Comparison of ENCODE assay signal across 25 cellular contexts in the genomic region with DNA sequence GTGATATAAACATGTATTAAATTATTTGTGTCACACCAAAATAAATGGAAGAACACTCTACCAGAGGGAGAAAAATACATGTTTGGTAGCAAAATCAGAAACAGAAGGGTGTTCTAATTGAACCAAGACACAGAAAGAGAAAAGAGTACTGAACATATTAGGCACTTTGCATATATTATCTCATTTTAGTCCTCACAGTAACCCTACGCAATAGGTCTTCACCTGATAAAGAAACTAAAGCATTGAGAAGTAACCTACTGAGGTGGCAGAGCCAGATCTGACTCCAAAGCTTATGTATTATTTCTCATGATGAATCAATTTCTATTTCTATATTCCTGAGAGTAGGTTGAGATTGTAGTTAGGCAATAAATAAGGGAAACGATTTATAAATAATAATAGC.
A peak's percentile ranks its signal among the peaks of the same experiment; 100 is the strongest.
DNase-seq lines count a peak whose midpoint lies in the region; ATAC-seq and FAIRE-seq lines count a peak whose summit lies in the region.
"Had no signal": no experiment of that assay in that cellular context is flagged by ENCODE, and none has a peak within 500 bp of the region (broad histone marks: within the 10 kb centered on the region; RNA-seq: fewer than 3 reads in every experiment).

No MANE protein-coding gene starts in this region.

- peak overlapping the region; percentile 45 for H3K4me3 Mint-ChIP-seq in activated CD4-positive, alpha-beta T cell treated with anti-CD3 and anti-CD28 coated beads, Interleukin-2, amount 10 ng/mL, durations not matched to agents 24 days and 14 days
- peak overlapping the region; percentile 19 for H3K4me3 Mint-ChIP-seq in activated T-helper 1 cell treated with anti-CD3 and anti-CD28 coated beads, Interleukin-12 subunit alpha, Interleukin-12 subunit beta, Interleukin-2, Interleukin-4 antibody, amounts not matched to agents 30 ng/mL and 10 ng/mL and 1 ng/mL, durations not matched to agents 14 hours and 24 hours and 36 hours
- peak overlapping the region in 7 of 10 donors; percentile 56 to 71 (median 67) for H3K4me3 Mint-ChIP-seq in naive thymus-derived CD4-positive, alpha-beta T cell
- H3K4me3 Mint-ChIP-seq: activated B cell treated with CpG ODN at 0.5 μM for 24 hours had no signal

- ATAC-seq in HG03439 (IDR thresholded peaks at IDR 0.05; ENCODE audit: unreplicated experiment): peak; percentile 38
- no peak for ATAC-seq in naive thymus-derived CD4-positive, alpha-beta T cell
- ATAC-seq: A549, esophagus mucosa, left cardiac atrium had no signal

- DNase-seq in activated CD4-positive, alpha-beta T cell treated with anti-CD3 and anti-CD28 coated beads, Interleukin-2, amount 10 ng/mL, durations not matched to agents 24 days and 14 days: no peak
- no peak for DNase-seq in activated CD4-positive, alpha-beta T cell treated with anti-CD3 and anti-CD28 coated beads for 48 hours
- DNase-seq in activated T-helper 1 cell treated with anti-CD3 and anti-CD28 coated beads, Interleukin-12 subunit alpha, Interleukin-12 subunit beta, Interleukin-2, Interleukin-4 antibody, amounts not matched to agents 30 ng/mL and 10 ng/mL and 1 ng/mL, durations not matched to agents 14 hours and 24 hours and 36 hours (ENCODE audit: low spot score): no peak
- no peak for DNase-seq in naive thymus-derived CD4-positive, alpha-beta T cell
- no peak for DNase-seq in RCC 7860 (ENCODE audit: low spot score)
- DNase-seq in dermis blood vessel endothelial cell: no peak
- no peak for DNase-seq in EL
- DNase-seq: activated B cell treated with CpG ODN at 0.5 μM for 24 hours; amniotic stem cell; DMS 273 treated with DMSO at 0.1 percent for 48 hours; GDM1; H7; left cardiac atrium; mesenchymal stem cell; MG63; NCI-H1436 treated with DMSO at 0.1 percent for 48 hours; NCI-H2171; NCI-H69; stimulated activated CD4-positive, alpha-beta T cell treated with anti-CD3 and anti-CD28 coated beads, Interleukin-4, amount 100 ng/mL, for 4 hours had no signal

- no peaks in the 10 kb centered on the region for H3K27me3 ChIP-seq in naive thymus-derived CD4-positive, alpha-beta T cell (ENCODE audit: control insufficient read depth in 2 of 2, insufficient read depth in 2 of 2, low read length in 2 of 2)
- H3K27me3 ChIP-seq: BLaER1, MG63 had no signal

- H3K4me1 Mint-ChIP-seq in activated CD4-positive, alpha-beta T cell treated with anti-CD3 and anti-CD28 coated beads, Interleukin-2, amount 10 ng/mL, durations not matched to agents 24 days and 14 days: peaks cover 74% of the 10 kb centered on the region
- peaks cover 87% of the 10 kb centered on the region for H3K4me1 Mint-ChIP-seq in activated T-helper 1 cell treated with anti-CD3 and anti-CD28 coated beads, Interleukin-12 subunit alpha, Interleukin-12 subunit beta, Interleukin-2, Interleukin-4 antibody, amounts not matched to agents 30 ng/mL and 10 ng/mL and 1 ng/mL, durations not matched to agents 14 hours and 24 hours and 36 hours (ENCODE audit: low read depth)
- peaks cover 24 to 79% (median 26%) of the 10 kb centered on the region in 7 donors for H3K4me1 Mint-ChIP-seq in naive thymus-derived CD4-positive, alpha-beta T cell

- H3K4me1 ChIP-seq in naive thymus-derived CD4-positive, alpha-beta T cell (ENCODE audit: control insufficient read depth in 2 of 2, insufficient read depth in 2 of 2, low read length in 2 of 2): peaks cover 57 to 63% of the 10 kb centered on the region in 2 donors
- H3K4me1 ChIP-seq: A549, prostate gland had no signal

- H3K27ac Mint-ChIP-seq in activated CD4-positive, alpha-beta T cell treated with anti-CD3 and anti-CD28 coated beads, Interleukin-2, amount 10 ng/mL, durations not matched to agents 24 days and 14 days: peak overlapping the region; percentile 85
- H3K27ac Mint-ChIP-seq in activated T-helper 1 cell treated with anti-CD3 and anti-CD28 coated beads, Interleukin-12 subunit alpha, Interleukin-12 subunit beta, Interleukin-2, Interleukin-4 antibody, amounts not matched to agents 30 ng/mL and 10 ng/mL and 1 ng/mL, durations not matched to agents 14 hours and 24 hours and 36 hours: peak overlapping the region; percentile 75
- H3K27ac Mint-ChIP-seq in naive thymus-derived CD4-positive, alpha-beta T cell: peak overlapping the region in 8 of 9 donors; percentile 46 to 91 (median 84)
- H3K27ac Mint-ChIP-seq: activated B cell treated with CpG ODN at 0.5 μM for 24 hours had no signal

- H3K36me3 ChIP-seq in naive thymus-derived CD4-positive, alpha-beta T cell (ENCODE audit: control insufficient read depth in 2 of 3, insufficient read depth in 3 of 3, low read length in 3 of 3): peaks cover 0 to 5% (median 0%) of the 10 kb centered on the region in 3 experiments
- H3K36me3 ChIP-seq: MG63, prostate gland had no signal

- intact Hi-C loops in activated CD4-positive, alpha-beta T cell treated with anti-CD3 and anti-CD28 coated beads, Interleukin-2, amount 10 ng/mL, durations not matched to agents 24 days and 14 days (cut with micrococcal nuclease): loop anchor here (1.0 to 2.0 kb wide), 3 partner anchors 9 to 31 kb away; no protein-coding TSS in a partner anchor
- intact Hi-C loops in activated T-helper 1 cell treated with anti-CD3 and anti-CD28 coated beads, Interleukin-12 subunit alpha, Interleukin-12 subunit beta, Interleukin-2, Interleukin-4 antibody, amounts not matched to agents 30 ng/mL and 10 ng/mL and 1 ng/mL, durations not matched to agents 14 hours and 24 hours and 36 hours (cut with micrococcal nuclease): loop anchor here (1.0 to 2.0 kb wide), 4 partner anchors 8 to 81 kb away; no protein-coding TSS in a partner anchor
- intact Hi-C loops in naive thymus-derived CD4-positive, alpha-beta T cell (cut with micrococcal nuclease): loop anchor here (1.0 to 2.0 kb wide), 4 partner anchors 8 to 35 kb away; no protein-coding TSS in a partner anchor

- CTCF ChIA-PET in naive thymus-derived CD4-positive, alpha-beta T cell (lab: Charles Lee): no interaction called here

- H3K27ac ChIP-seq in naive thymus-derived CD4-positive, alpha-beta T cell (ENCODE audit: low read depth, low read length): peak overlapping the region; percentile 30
- H3K27ac ChIP-seq: A549, BLaER1, prostate gland had no signal

- no peaks in the 10 kb centered on the region for H3K9me3 Mint-ChIP-seq in activated CD4-positive, alpha-beta T cell treated with anti-CD3 and anti-CD28 coated beads, Interleukin-2, amount 10 ng/mL, durations not matched to agents 24 days and 14 days
- H3K9me3 Mint-ChIP-seq in activated T-helper 1 cell treated with anti-CD3 and anti-CD28 coated beads, Interleukin-12 subunit alpha, Interleukin-12 subunit beta, Interleukin-2, Interleukin-4 antibody, amounts not matched to agents 30 ng/mL and 10 ng/mL and 1 ng/mL, durations not matched to agents 14 hours and 24 hours and 36 hours: no peaks in the 10 kb centered on the region
- H3K9me3 Mint-ChIP-seq in naive thymus-derived CD4-positive, alpha-beta T cell: no peaks in the 10 kb centered on the region
- H3K9me3 Mint-ChIP-seq: activated B cell treated with CpG ODN at 0.5 μM for 24 hours had no signal

- FAIRE-seq in RCC 7860 (lab: Jason Lieb, UNC): no peak
- FAIRE-seq: A549 had no signal

- no peaks in the 10 kb centered on the region for H3K9me3 ChIP-seq in naive thymus-derived CD4-positive, alpha-beta T cell (ENCODE audit: control insufficient read depth in 2 of 3, low read length in 3 of 3)
- H3K9me3 ChIP-seq: A549, BLaER1, MG63, prostate gland had no signal

- H3K27me3 Mint-ChIP-seq in activated CD4-positive, alpha-beta T cell treated with anti-CD3 and anti-CD28 coated beads, Interleukin-2, amount 10 ng/mL, durations not matched to agents 24 days and 14 days: no peaks in the 10 kb centered on the region
- no peaks in the 10 kb centered on the region for H3K27me3 Mint-ChIP-seq in activated T-helper 1 cell treated with anti-CD3 and anti-CD28 coated beads, Interleukin-12 subunit alpha, Interleukin-12 subunit beta, Interleukin-2, Interleukin-4 antibody, amounts not matched to agents 30 ng/mL and 10 ng/mL and 1 ng/mL, durations not matched to agents 14 hours and 24 hours and 36 hours (ENCODE audit: insufficient read depth)
- H3K27me3 Mint-ChIP-seq in naive thymus-derived CD4-positive, alpha-beta T cell: no peaks in the 10 kb centered on the region
- H3K27me3 Mint-ChIP-seq: activated B cell treated with CpG ODN at 0.5 μM for 24 hours had no signal

- H3K4me3 ChIP-seq in naive thymus-derived CD4-positive, alpha-beta T cell (ENCODE audit: low read length): peak overlapping the region; percentile 63
- H3K4me3 ChIP-seq: A549, BLaER1, MG63, prostate gland, skin epidermis had no signal

- POLR2A ChIA-PET in naive thymus-derived CD4-positive, alpha-beta T cell (lab: Charles Lee): interaction anchor here (0.8 to 1.2 kb wide), 2 partner anchors 61 to 246 kb away, joined by 3 to 4 read pairs; no protein-coding TSS in a partner anchor

- H3K36me3 Mint-ChIP-seq in activated CD4-positive, alpha-beta T cell treated with anti-CD3 and anti-CD28 coated beads, Interleukin-2, amount 10 ng/mL, durations not matched to agents 24 days and 14 days (ENCODE audit: low read depth): peaks cover 58% of the 10 kb centered on the region
- peaks cover 40% of the 10 kb centered on the region for H3K36me3 Mint-ChIP-seq in activated T-helper 1 cell treated with anti-CD3 and anti-CD28 coated beads, Interleukin-12 subunit alpha, Interleukin-12 subunit beta, Interleukin-2, Interleukin-4 antibody, amounts not matched to agents 30 ng/mL and 10 ng/mL and 1 ng/mL, durations not matched to agents 14 hours and 24 hours and 36 hours (ENCODE audit: low read depth)
- H3K36me3 Mint-ChIP-seq in naive thymus-derived CD4-positive, alpha-beta T cell: peaks cover 0 to 19% (median 5%) of the 10 kb centered on the region in 5 donors
